ENCODE assay signal across 2 cellular contexts in the genomic region with DNA sequence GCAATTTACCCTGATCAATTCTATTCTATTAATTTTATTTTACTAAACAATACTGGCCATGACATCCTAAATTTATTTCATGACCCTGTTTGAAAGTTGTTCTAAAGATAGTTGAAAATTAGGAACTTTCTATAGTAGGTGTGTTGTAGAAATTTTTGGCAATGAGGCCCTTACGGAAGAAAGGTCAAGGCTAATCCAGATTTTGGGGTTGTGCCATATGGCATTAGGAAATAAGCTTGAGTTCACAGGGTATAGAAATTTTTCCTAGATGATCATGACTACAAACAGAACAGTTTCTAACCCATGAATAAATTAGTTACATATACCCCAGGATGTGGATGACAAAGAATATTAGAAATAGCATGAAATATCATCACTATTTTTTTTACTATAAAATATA.
TF ChIP-seq lines count a peak whose summit lies in the region.

No MANE protein-coding gene starts in this region.

TF ChIP-seq in HepG2, 621 proteins besides CTCF, POLR2A, EP300 and RAD21 (continues in another document):
- TF ChIP-seq ZZZ3 (CRISPR knock-in tag; IDR thresholded peaks at IDR 0.05; ENCODE audit: borderline replicate concordance) (no peak), HNRNPL (IDR thresholded peaks at IDR 0.05; ENCODE audit: low read depth, low read length) (no peak), HNRNPH1 (optimal IDR thresholded peaks at IDR 0.05; ENCODE audit: low read depth, low read length) (no peak), ARNT2 (CRISPR knock-in tag; IDR thresholded peaks at IDR 0.05; ENCODE audit: low read depth) (no peak), GATAD2A (CRISPR knock-in tag; IDR thresholded peaks at IDR 0.05) (peak; percentile 38; the same call in 1 of the 2 replicates), CREB1 (IDR thresholded peaks at IDR 0.05) (no peak), CREB1 (CRISPR knock-in tag; IDR thresholded peaks at IDR 0.05) (0 out of 2 replicates have a peak, but pooled peaks have one; percentile 20), NR2F6 (IDR thresholded peaks at IDR 0.05) (peak; percentile 55; the same call in 1 of the 2 replicates), NR2F6 (CRISPR knock-in tag; IDR thresholded peaks at IDR 0.05) (peak; percentile 59), NFYB (CRISPR knock-in tag; IDR thresholded peaks at IDR 0.05) (no peak), SUZ12 (IDR thresholded peaks at IDR 0.05; ENCODE audit: low read depth, low read length) (no peak), ZFP90 (CRISPR knock-in tag; IDR thresholded peaks at IDR 0.05; ENCODE audit: borderline replicate concordance) (no peak), EZH2 (conservative IDR thresholded peaks at IDR 0.05; ENCODE audit: low read depth, low read length) (no peak), ZFP36 (IDR thresholded peaks at IDR 0.05; ENCODE audit: borderline replicate concordance, low read depth, low read length, partially characterized antibody) (no peak), MBD4 (IDR thresholded peaks at IDR 0.05; ENCODE audit: borderline replicate concordance, low read length) (0 out of 2 replicates have a peak, but pooled peaks have one; percentile 3), MEIS1 (CRISPR knock-in tag; IDR thresholded peaks at IDR 0.05; ENCODE audit: borderline replicate concordance) (no peak), ELF3 (CRISPR knock-in tag; IDR thresholded peaks at IDR 0.05) (no peak)
- TF ChIP-seq, protein P1, sequence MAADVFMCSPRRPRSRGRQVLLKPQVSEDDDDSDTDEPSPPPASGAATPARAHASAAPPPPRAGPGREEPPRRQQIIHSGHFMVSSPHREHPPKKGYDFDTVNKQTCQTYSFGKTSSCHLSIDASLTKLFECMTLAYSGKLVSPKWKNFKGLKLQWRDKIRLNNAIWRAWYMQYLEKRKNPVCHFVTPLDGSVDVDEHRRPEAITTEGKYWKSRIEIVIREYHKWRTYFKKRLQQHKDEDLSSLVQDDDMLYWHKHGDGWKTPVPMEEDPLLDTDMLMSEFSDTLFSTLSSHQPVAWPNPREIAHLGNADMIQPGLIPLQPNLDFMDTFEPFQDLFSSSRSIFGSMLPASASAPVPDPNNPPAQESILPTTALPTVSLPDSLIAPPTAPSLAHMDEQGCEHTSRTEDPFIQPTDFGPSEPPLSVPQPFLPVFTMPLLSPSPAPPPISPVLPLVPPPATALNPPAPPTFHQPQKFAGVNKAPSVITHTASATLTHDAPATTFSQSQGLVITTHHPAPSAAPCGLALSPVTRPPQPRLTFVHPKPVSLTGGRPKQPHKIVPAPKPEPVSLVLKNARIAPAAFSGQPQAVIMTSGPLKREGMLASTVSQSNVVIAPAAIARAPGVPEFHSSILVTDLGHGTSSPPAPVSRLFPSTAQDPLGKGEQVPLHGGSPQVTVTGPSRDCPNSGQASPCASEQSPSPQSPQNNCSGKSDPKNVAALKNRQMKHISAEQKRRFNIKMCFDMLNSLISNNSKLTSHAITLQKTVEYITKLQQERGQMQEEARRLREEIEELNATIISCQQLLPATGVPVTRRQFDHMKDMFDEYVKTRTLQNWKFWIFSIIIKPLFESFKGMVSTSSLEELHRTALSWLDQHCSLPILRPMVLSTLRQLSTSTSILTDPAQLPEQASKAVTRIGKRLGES (CRISPR knock-in tag; IDR thresholded peaks at IDR 0.05; ENCODE audit: borderline replicate concordance): no peak
- TF ChIP-seq, protein P2, sequence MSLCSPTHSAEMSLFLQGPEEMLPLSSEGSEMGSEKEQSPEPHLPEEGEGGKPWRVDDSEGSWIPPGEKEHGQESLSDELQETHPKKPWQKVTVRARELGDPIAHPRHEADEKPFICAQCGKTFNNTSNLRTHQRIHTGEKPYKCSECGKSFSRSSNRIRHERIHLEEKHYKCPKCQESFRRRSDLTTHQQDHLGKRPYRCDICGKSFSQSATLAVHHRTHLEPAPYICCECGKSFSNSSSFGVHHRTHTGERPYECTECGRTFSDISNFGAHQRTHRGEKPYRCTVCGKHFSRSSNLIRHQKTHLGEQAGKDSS (CRISPR knock-in tag; IDR thresholded peaks at IDR 0.05; ENCODE audit: borderline replicate concordance, low read depth): no peak
- TF ChIP-seq, protein P3, sequence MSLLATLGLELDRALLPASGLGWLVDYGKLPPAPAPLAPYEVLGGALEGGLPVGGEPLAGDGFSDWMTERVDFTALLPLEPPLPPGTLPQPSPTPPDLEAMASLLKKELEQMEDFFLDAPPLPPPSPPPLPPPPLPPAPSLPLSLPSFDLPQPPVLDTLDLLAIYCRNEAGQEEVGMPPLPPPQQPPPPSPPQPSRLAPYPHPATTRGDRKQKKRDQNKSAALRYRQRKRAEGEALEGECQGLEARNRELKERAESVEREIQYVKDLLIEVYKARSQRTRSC (CRISPR knock-in tag; IDR thresholded peaks at IDR 0.05; ENCODE audit: low read depth): no peak
- TF ChIP-seq, protein P4, sequence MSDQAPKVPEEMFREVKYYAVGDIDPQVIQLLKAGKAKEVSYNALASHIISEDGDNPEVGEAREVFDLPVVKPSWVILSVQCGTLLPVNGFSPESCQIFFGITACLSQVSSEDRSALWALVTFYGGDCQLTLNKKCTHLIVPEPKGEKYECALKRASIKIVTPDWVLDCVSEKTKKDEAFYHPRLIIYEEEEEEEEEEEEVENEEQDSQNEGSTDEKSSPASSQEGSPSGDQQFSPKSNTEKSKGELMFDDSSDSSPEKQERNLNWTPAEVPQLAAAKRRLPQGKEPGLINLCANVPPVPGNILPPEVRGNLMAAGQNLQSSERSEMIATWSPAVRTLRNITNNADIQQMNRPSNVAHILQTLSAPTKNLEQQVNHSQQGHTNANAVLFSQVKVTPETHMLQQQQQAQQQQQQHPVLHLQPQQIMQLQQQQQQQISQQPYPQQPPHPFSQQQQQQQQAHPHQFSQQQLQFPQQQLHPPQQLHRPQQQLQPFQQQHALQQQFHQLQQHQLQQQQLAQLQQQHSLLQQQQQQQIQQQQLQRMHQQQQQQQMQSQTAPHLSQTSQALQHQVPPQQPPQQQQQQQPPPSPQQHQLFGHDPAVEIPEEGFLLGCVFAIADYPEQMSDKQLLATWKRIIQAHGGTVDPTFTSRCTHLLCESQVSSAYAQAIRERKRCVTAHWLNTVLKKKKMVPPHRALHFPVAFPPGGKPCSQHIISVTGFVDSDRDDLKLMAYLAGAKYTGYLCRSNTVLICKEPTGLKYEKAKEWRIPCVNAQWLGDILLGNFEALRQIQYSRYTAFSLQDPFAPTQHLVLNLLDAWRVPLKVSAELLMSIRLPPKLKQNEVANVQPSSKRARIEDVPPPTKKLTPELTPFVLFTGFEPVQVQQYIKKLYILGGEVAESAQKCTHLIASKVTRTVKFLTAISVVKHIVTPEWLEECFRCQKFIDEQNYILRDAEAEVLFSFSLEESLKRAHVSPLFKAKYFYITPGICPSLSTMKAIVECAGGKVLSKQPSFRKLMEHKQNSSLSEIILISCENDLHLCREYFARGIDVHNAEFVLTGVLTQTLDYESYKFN (CRISPR knock-in tag; conservative IDR thresholded peaks at IDR 0.05): peak; percentile 19; the same call in 1 of the 2 replicates
- TF ChIP-seq, protein P5, sequence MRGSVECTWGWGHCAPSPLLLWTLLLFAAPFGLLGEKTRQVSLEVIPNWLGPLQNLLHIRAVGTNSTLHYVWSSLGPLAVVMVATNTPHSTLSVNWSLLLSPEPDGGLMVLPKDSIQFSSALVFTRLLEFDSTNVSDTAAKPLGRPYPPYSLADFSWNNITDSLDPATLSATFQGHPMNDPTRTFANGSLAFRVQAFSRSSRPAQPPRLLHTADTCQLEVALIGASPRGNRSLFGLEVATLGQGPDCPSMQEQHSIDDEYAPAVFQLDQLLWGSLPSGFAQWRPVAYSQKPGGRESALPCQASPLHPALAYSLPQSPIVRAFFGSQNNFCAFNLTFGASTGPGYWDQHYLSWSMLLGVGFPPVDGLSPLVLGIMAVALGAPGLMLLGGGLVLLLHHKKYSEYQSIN (CRISPR knock-in tag; IDR thresholded peaks at IDR 0.05; ENCODE audit: borderline replicate concordance): no peak

TF ChIP-seq in liver, 16 proteins besides CTCF, POLR2A, EP300 and RAD21:
- TF ChIP-seq EGR1 (IDR thresholded peaks at IDR 0.05; ENCODE audit: low read depth in 2 of 2) (no peak), JUND (IDR thresholded peaks at IDR 0.05) (no peak), GABPA (IDR thresholded peaks at IDR 0.05 in 1 of 2, conservative IDR thresholded peaks at IDR 0.05 in 1 of 2) (no peak), YY1 (IDR thresholded peaks at IDR 0.05) (no peak), FOXA2 (IDR thresholded peaks at IDR 0.05) (no peak), NR2F2 (IDR thresholded peaks at IDR 0.05) (peak; percentile 14), FOXA1 (IDR thresholded peaks at IDR 0.05) (no peak), SP1 (IDR thresholded peaks at IDR 0.05) (peak; percentile 43), TAF1 (conservative IDR thresholded peaks at IDR 0.05) (no peak), HNF4A (conservative IDR thresholded peaks at IDR 0.05) (peak; percentile 8 to 45), RXRA (IDR thresholded peaks at IDR 0.05) (peak; percentile 36 to 37), HNF4G (IDR thresholded peaks at IDR 0.05) (no peak)
- TF ChIP-seq, protein P6, sequence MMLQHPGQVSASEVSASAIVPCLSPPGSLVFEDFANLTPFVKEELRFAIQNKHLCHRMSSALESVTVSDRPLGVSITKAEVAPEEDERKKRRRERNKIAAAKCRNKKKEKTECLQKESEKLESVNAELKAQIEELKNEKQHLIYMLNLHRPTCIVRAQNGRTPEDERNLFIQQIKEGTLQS (IDR thresholded peaks at IDR 0.05): no peak
- TF ChIP-seq, protein P7, sequence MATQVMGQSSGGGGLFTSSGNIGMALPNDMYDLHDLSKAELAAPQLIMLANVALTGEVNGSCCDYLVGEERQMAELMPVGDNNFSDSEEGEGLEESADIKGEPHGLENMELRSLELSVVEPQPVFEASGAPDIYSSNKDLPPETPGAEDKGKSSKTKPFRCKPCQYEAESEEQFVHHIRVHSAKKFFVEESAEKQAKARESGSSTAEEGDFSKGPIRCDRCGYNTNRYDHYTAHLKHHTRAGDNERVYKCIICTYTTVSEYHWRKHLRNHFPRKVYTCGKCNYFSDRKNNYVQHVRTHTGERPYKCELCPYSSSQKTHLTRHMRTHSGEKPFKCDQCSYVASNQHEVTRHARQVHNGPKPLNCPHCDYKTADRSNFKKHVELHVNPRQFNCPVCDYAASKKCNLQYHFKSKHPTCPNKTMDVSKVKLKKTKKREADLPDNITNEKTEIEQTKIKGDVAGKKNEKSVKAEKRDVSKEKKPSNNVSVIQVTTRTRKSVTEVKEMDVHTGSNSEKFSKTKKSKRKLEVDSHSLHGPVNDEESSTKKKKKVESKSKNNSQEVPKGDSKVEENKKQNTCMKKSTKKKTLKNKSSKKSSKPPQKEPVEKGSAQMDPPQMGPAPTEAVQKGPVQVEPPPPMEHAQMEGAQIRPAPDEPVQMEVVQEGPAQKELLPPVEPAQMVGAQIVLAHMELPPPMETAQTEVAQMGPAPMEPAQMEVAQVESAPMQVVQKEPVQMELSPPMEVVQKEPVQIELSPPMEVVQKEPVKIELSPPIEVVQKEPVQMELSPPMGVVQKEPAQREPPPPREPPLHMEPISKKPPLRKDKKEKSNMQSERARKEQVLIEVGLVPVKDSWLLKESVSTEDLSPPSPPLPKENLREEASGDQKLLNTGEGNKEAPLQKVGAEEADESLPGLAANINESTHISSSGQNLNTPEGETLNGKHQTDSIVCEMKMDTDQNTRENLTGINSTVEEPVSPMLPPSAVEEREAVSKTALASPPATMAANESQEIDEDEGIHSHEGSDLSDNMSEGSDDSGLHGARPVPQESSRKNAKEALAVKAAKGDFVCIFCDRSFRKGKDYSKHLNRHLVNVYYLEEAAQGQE (IDR thresholded peaks at IDR 0.05): no peak
- TF ChIP-seq, protein P8, sequence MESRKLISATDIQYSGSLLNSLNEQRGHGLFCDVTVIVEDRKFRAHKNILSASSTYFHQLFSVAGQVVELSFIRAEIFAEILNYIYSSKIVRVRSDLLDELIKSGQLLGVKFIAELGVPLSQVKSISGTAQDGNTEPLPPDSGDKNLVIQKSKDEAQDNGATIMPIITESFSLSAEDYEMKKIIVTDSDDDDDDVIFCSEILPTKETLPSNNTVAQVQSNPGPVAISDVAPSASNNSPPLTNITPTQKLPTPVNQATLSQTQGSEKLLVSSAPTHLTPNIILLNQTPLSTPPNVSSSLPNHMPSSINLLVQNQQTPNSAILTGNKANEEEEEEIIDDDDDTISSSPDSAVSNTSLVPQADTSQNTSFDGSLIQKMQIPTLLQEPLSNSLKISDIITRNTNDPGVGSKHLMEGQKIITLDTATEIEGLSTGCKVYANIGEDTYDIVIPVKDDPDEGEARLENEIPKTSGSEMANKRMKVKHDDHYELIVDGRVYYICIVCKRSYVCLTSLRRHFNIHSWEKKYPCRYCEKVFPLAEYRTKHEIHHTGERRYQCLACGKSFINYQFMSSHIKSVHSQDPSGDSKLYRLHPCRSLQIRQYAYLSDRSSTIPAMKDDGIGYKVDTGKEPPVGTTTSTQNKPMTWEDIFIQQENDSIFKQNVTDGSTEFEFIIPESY (IDR thresholded peaks at IDR 0.05): no peak
- TF ChIP-seq, protein P9, sequence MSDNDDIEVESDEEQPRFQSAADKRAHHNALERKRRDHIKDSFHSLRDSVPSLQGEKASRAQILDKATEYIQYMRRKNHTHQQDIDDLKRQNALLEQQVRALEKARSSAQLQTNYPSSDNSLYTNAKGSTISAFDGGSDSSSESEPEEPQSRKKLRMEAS (IDR thresholded peaks at IDR 0.05): no peak
